Comparison of ENCODE assay signal across 30 cellular contexts in genomic region chr5:136655429-136655828, GRCh38.
A peak's percentile ranks its signal among the peaks of the same experiment; 100 is the strongest.
DNase-seq lines count a peak whose midpoint lies in the region; ATAC-seq, FAIRE-seq and TF ChIP-seq lines count a peak whose summit lies in the region.
"Had no signal": no experiment of that assay in that cellular context is flagged by ENCODE, and none has a peak within 500 bp of the region (broad histone marks: within the 10 kb centered on the region; RNA-seq: fewer than 3 reads in every experiment).

No MANE protein-coding gene starts in this region.

- H4K20me1 ChIP-seq in endothelial cell of umbilical vein (replicated peaks; ENCODE audit: control insufficient read depth, extremely low read depth, insufficient read depth, low read length): no peaks in the 10 kb centered on the region
- H4K20me1 ChIP-seq: BLaER1 treated with 17β-estradiol and CSF1 and Interleukin-3, amounts not matched to agents 10 nM and 100 nM had no signal

- H3K4me1 ChIP-seq in endothelial cell of umbilical vein (ENCODE audit: control insufficient read depth, extremely low read depth, insufficient read depth, low read length) (peaks cover 25% of the 10 kb centered on the region), mesenchymal stem cell (ENCODE audit: control insufficient read depth, insufficient read depth, low read depth, low read length) (no peaks in the 10 kb centered on the region)
- H3K4me1 ChIP-seq: adrenal gland; BLaER1 treated with 17β-estradiol and CSF1 and Interleukin-3, amounts not matched to agents 10 nM and 100 nM; left ventricle myocardium inferior; right atrium auricular region; spleen had no signal

- H3K27me3 ChIP-seq in endothelial cell of umbilical vein (ENCODE audit: control insufficient read depth in 2 of 2, insufficient read depth in 2 of 2, low read length in 2 of 2): no peaks in the 10 kb centered on the region
- H3K27me3 ChIP-seq in mesenchymal stem cell (ENCODE audit: control insufficient read depth in 1 of 2, insufficient read depth in 1 of 2, low read length in 2 of 2): no peaks in the 10 kb centered on the region
- H3K27me3 ChIP-seq: adrenal gland; BLaER1 treated with 17β-estradiol and CSF1 and Interleukin-3, amounts not matched to agents 10 nM and 100 nM; ovary; right atrium auricular region; spleen had no signal

- H3K36me3 ChIP-seq in endothelial cell of umbilical vein (ENCODE audit: control insufficient read depth in 2 of 2, extremely low read depth in 1 of 2, insufficient read depth in 2 of 2, low read length in 2 of 2) (no peaks in the 10 kb centered on the region), mesenchymal stem cell (ENCODE audit: control insufficient read depth in 1 of 2, insufficient read depth in 2 of 2, low read depth in 1 of 2, low read length in 2 of 2) (no peaks in the 10 kb centered on the region)
- H3K36me3 ChIP-seq: adrenal gland; BLaER1 treated with 17β-estradiol and CSF1 and Interleukin-3, amounts not matched to agents 10 nM and 100 nM; cardiac muscle cell; left ventricle myocardium inferior; ovary; right atrium auricular region; spleen; WERI-Rb-1 had no signal

- no peak overlapping the region for H3K4me3 ChIP-seq in endothelial cell of umbilical vein (replicated peaks in 1 of 3; ENCODE audit: insufficient read depth in 1 of 3, low read depth in 1 of 3, low read length in 3 of 3)
- no peak overlapping the region for H3K4me3 ChIP-seq in mesenchymal stem cell (ENCODE audit: insufficient read depth in 1 of 2, low read depth in 1 of 2, low read length in 2 of 2)
- H3K4me3 ChIP-seq: adrenal gland; BLaER1 treated with 17β-estradiol and CSF1 and Interleukin-3, amounts not matched to agents 10 nM and 100 nM; cardiac muscle cell; GM23248; left ventricle myocardium inferior; ovary; right atrium auricular region; spleen had no signal

- no peaks in the 10 kb centered on the region for H3K79me2 ChIP-seq in endothelial cell of umbilical vein (ENCODE audit: control insufficient read depth, insufficient read depth, low read length)

- no peak overlapping the region for H4K8ac ChIP-seq in mesenchymal stem cell (ENCODE audit: low read length)

- no peak overlapping the region for H2BK12ac ChIP-seq in mesenchymal stem cell (ENCODE audit: low read length in 2 of 2)

- intact Hi-C loops in endothelial cell of umbilical vein (cut with micrococcal nuclease) (loop anchor here (1.0 kb wide), 2 partner anchors 31 to 35 kb away; no protein-coding TSS in a partner anchor), Right ventricle myocardium inferior (cut with DNase I) (no loop called here)

- no peaks in the 10 kb centered on the region for H3K79me1 ChIP-seq in mesenchymal stem cell (replicated peaks; ENCODE audit: low read length, poor library complexity, severe bottlenecking)

- peak overlapping the region; percentile 10 for H3K4me2 ChIP-seq in endothelial cell of umbilical vein (ENCODE audit: insufficient read depth, low read length)
- H3K4me2 ChIP-seq in mesenchymal stem cell (ENCODE audit: low read length, poor library complexity, severe bottlenecking): no peak overlapping the region
- H3K4me2 ChIP-seq: BLaER1 treated with 17β-estradiol and CSF1 and Interleukin-3, amounts not matched to agents 10 nM and 100 nM had no signal

- no peak for TF ChIP-seq CTCF in endothelial cell of umbilical vein (IDR thresholded peaks at IDR 0.05; ENCODE audit: extremely low read depth in 1 of 2, insufficient read depth in 1 of 2, low read depth in 1 of 2, low read length in 2 of 2)

- no peak overlapping the region for H4K91ac ChIP-seq in mesenchymal stem cell (ENCODE audit: low read length)

- 14% methylated on average over 1 of the region's 2 CpGs for WGBS in mesenchymal stem cell

- ATAC-seq in Right ventricle myocardium inferior: no peak
- ATAC-seq: natural killer cell; stimulated activated memory B cell treated with anti-CD40 and anti-IgM and Interleukin-4, amounts not matched to agents 10 μg/mL and 1 μg/mL and 100 μg/mL, for 72 hours had no signal

- H2AFZ ChIP-seq in endothelial cell of umbilical vein (ENCODE audit: low read depth, low read length) (no peak overlapping the region), mesenchymal stem cell (ENCODE audit: low read depth, low read length) (no peak overlapping the region)
- H2AFZ ChIP-seq: GM23248 had no signal

- H3K27ac ChIP-seq in endothelial cell of umbilical vein (ENCODE audit: insufficient read depth, low read depth, low read length) (peak overlapping the region; percentile 67), mesenchymal stem cell (ENCODE audit: low read length, poor library complexity, severe bottlenecking) (no peak overlapping the region)
- H3K27ac ChIP-seq: adrenal gland; BLaER1 treated with 17β-estradiol and CSF1 and Interleukin-3, amounts not matched to agents 10 nM and 100 nM; cardiac muscle cell; GM23248; left ventricle myocardium inferior; ovary; right atrium auricular region; RWPE1; spleen; WERI-Rb-1 had no signal

- no peak overlapping the region for H2BK15ac ChIP-seq in mesenchymal stem cell (ENCODE audit: low read depth, poor library complexity, severe bottlenecking)

- no peak overlapping the region for H3K23ac ChIP-seq in mesenchymal stem cell (ENCODE audit: low read length in 2 of 2)

- H2BK120ac ChIP-seq in mesenchymal stem cell (ENCODE audit: low read depth, low read length): no peak overlapping the region

- H3K18ac ChIP-seq in mesenchymal stem cell (ENCODE audit: low read depth in 1 of 2, low read length in 2 of 2): no peak overlapping the region

- dilution Hi-C loops in endothelial cell of umbilical vein (cut with MboI; ENCODE audit: extremely low pct_ligation_motif_present, low sequenced_read_pairs): no loop called here

- no peak overlapping the region for H2BK5ac ChIP-seq in mesenchymal stem cell (ENCODE audit: low read depth, low read length, poor library complexity, severe bottlenecking)

- POLR2A ChIA-PET in endothelial cell of umbilical vein (lab: Charles Lee): no interaction called here

- no peak overlapping the region for H3K14ac ChIP-seq in mesenchymal stem cell (ENCODE audit: low read length in 2 of 2)

- H3K4ac ChIP-seq in mesenchymal stem cell (ENCODE audit: low read depth in 1 of 2, low read length in 2 of 2): no peak overlapping the region

- FAIRE-seq in endothelial cell of umbilical vein (lab: Jason Lieb, UNC): peak; percentile 79

- TF ChIP-seq POLR2A in endothelial cell of umbilical vein (IDR thresholded peaks at IDR 0.05; ENCODE audit: low read depth, low read length): peak; percentile 38

- H3K9ac ChIP-seq in endothelial cell of umbilical vein (replicated peaks; ENCODE audit: extremely low read depth, insufficient read depth, low read length): no peak overlapping the region
- H3K9ac ChIP-seq in mesenchymal stem cell (ENCODE audit: low read length): no peak overlapping the region
- H3K9ac ChIP-seq: BLaER1 treated with 17β-estradiol and CSF1 and Interleukin-3, amounts not matched to agents 10 nM and 100 nM; GM23248 had no signal

- H3K9me1 ChIP-seq in endothelial cell of umbilical vein (replicated peaks; ENCODE audit: control insufficient read depth, extremely low read depth, insufficient read depth, low read length): no peaks in the 10 kb centered on the region

- H3K9me3 ChIP-seq in endothelial cell of umbilical vein (replicated peaks; ENCODE audit: control insufficient read depth, insufficient read depth, low read length): no peaks in the 10 kb centered on the region
- H3K9me3 ChIP-seq in mesenchymal stem cell (ENCODE audit: control insufficient read depth, low read length): no peaks in the 10 kb centered on the region
- H3K9me3 ChIP-seq: adrenal gland, Caco-2, left ventricle myocardium inferior, ovary, right atrium auricular region had no signal

- BruUV-seq in endothelial cell of umbilical vein (replicated peaks; lab: Mats Ljungman, UMichigan): no TSS peak

- H2AK5ac ChIP-seq in mesenchymal stem cell (ENCODE audit: low read length, severe bottlenecking): no peak overlapping the region

- peak; percentile 81 for DNase-seq in Daoy (ENCODE audit: low read depth)
- DNase-seq in NCI-H226: peak; percentile 1
- DNase-seq in endothelial cell of umbilical vein (ENCODE audit: low read depth, low spot score): peak; percentile 84
- peak; percentile 64 for DNase-seq in mesenchymal stem cell
- no peak for DNase-seq in Right ventricle myocardium inferior (ENCODE audit: missing footprints)
- no peak for DNase-seq in NCI-H1048 (lab: John Stamatoyannopoulos, UW)
- no peak for DNase-seq in stimulated activated CD4-positive, alpha-beta T cell treated with anti-CD3 and anti-CD28 coated beads, Interleukin-15, amount 100 ng/mL, for 24 hours
- no peak for DNase-seq in G401 (ENCODE audit: low spot score)
- DNase-seq: activated CD4-positive, alpha-beta T cell treated with anti-CD3 and anti-CD28 coated beads, Interleukin-2, amount 10 ng/mL, durations not matched to agents 24 days and 14 days; activated naive CD4-positive, alpha-beta T cell; activated T-cell treated with anti-CD3 and anti-CD28 coated beads, Interleukin-2, amount 50 U/mL, for 48 hours; adrenal gland; Caco-2; GM23248; KBM-7; left ventricle myocardium inferior; MV-4-11; natural killer cell; NCI-H187; NCI-H2227 treated with DMSO at 0.1 percent for 48 hours; NCI-H748 treated with DMSO at 0.1 percent for 48 hours; ovary; spleen; stimulated activated CD4-positive, alpha-beta T cell treated with anti-CD3 and anti-CD28 coated beads, Interleukin-4, amount 100 ng/mL, for 1 hour; WERI-Rb-1 had no signal

- CTCF ChIA-PET in endothelial cell of umbilical vein (lab: Charles Lee): interaction anchor here (0.7 to 2.0 kb wide), 3 partner anchors 31 to 76 kb away, joined by 3 to 7 read pairs (median 5); no protein-coding TSS in a partner anchor

- in situ Hi-C loops in G401 (cut with HindIII; ENCODE audit: low sequenced_read_pairs): no loop called here

TF ChIP-seq in endothelial cell of umbilical vein, 7 proteins besides CTCF, POLR2A, EP300 and RAD21:
- TF ChIP-seq MYC (IDR thresholded peaks at IDR 0.05; ENCODE audit: low read depth, low read length) (no peak), FOS (IDR thresholded peaks at IDR 0.05; ENCODE audit: borderline replicate concordance, insufficient read depth, low read length) (peak; percentile 90), EZH2 (IDR thresholded peaks at IDR 0.05; ENCODE audit: borderline replicate concordance, low read depth, low read length, severe bottlenecking) (no peak), POLR2AphosphoS5 (IDR thresholded peaks at IDR 0.05; ENCODE audit: insufficient read depth, low read depth, low read length) (peak; percentile 82), GATA2 (IDR thresholded peaks at IDR 0.05; ENCODE audit: insufficient read depth, insufficient read length, low read depth, low read length) (peak; percentile 100), JUN (IDR thresholded peaks at IDR 0.05; ENCODE audit: borderline replicate concordance, insufficient read depth, insufficient read length, low read depth) (peak; percentile 39), MAX (IDR thresholded peaks at IDR 0.05; ENCODE audit: insufficient read depth, insufficient read length) (no peak)

Comparison
In these comparisons a context has a peak if more than half of its experiments do, and no peak if none do; other contexts are left out.
1. DNase-seq: peak in Daoy (single experiment), NCI-H226 (single experiment), endothelial cell of umbilical vein (single experiment) and mesenchymal stem cell (single experiment); none in Right ventricle myocardium inferior (single experiment), NCI-H1048 (single experiment), stimulated activated CD4-positive, alpha-beta T cell treated with anti-CD3 and anti-CD28 coated beads, Interleukin-15, amount 100 ng/mL, for 24 hours (single experiment) and G401 (single experiment).